10 cellular contexts compared by ENCODE assay signal in genomic region chr11:61974766-61975631, GRCh38.
DNase-seq lines count a peak whose midpoint lies in the region; ATAC-seq and TF ChIP-seq lines count a peak whose summit lies in the region.
"Had no signal": no experiment of that assay in that cellular context is flagged by ENCODE, and none has a peak within 500 bp of the region (broad histone marks: within the 10 kb centered on the region; RNA-seq: fewer than 3 reads in every experiment).

No MANE protein-coding gene starts in this region.

- POLR2A ChIA-PET in RWPE1 (lab: Yijun Ruan, JAX; ENCODE audit: low non-redundant PET), result interaction anchor here (0.7 kb wide), 1 partner anchor 16 kb away, joined by 3 read pairs; no protein-coding TSS in a partner anchor

- peak; percentile 62 for DNase-seq in DMS79 treated with DMSO at 0.1 percent for 48 hours (lab: John Stamatoyannopoulos, UW)
- DNase-seq in RWPE1 (ENCODE audit: low spot score), result no peak
- peak; percentile 47 for DNase-seq in epithelial cell of esophagus (ENCODE audit: low read depth)
- DNase-seq in NCI-H1417 (lab: John Stamatoyannopoulos, UW), result no peak
- no peak for DNase-seq in retina
- DNase-seq in stimulated activated CD4-positive, alpha-beta T cell treated with anti-CD3 and anti-CD28 coated beads, Interleukin-12 subunit alpha, Interleukin-12 subunit beta, amount 100 ng/mL, for 4 hours, result no peak
- DNase-seq: activated CD4-positive, alpha-beta T cell treated with anti-CD3 and anti-CD28 coated beads for 48 hours had no signal

- peak overlapping the region; percentile 78 for H3K27ac ChIP-seq in RWPE1
- no peak overlapping the region for H3K27ac ChIP-seq in rectal smooth muscle tissue (ENCODE audit: low read depth, low read length)
- H3K27ac ChIP-seq: KMS-11 had no signal

- no peaks in the 10 kb centered on the region for H3K36me3 ChIP-seq in rectal smooth muscle tissue (ENCODE audit: control insufficient read depth, insufficient read depth, low read length)

- no peak overlapping the region for H3K9ac ChIP-seq in rectal smooth muscle tissue (ENCODE audit: low read length)
- H3K9ac ChIP-seq: KMS-11 had no signal

- ATAC-seq in GM21367 (IDR thresholded peaks at IDR 0.05; ENCODE audit: unreplicated experiment), result no peak

- H3K4me1 ChIP-seq in rectal smooth muscle tissue (ENCODE audit: control insufficient read depth, insufficient read depth, low read length), result peaks cover 26% of the 10 kb centered on the region

- TF ChIP-seq CTCF in RWPE1 (conservative IDR thresholded peaks at IDR 0.05; ENCODE audit: low read depth), result no peak
- TF ChIP-seq CTCF in epithelial cell of esophagus (IDR thresholded peaks at IDR 0.05; ENCODE audit: insufficient read depth, low read depth, low read length, missing control alignments), result no peak

- CTCF ChIA-PET in RWPE1 (lab: Yijun Ruan, JAX), result interaction anchor here (0.6 to 1.0 kb wide), 2 partner anchors 9 to 362 kb away, joined by 3 read pairs; partner anchors contain the start of gene ASRGL1

- no peaks in the 10 kb centered on the region for H3K27me3 ChIP-seq in rectal smooth muscle tissue (ENCODE audit: control insufficient read depth, insufficient read depth, low read length)

- H3K4me3 ChIP-seq in epithelial cell of esophagus (ENCODE audit: low read length) (no peak overlapping the region), rectal smooth muscle tissue (ENCODE audit: low read length) (peak overlapping the region; percentile 11)

Comparison
In these comparisons a context has a peak if more than half of its experiments do, and no peak if none do; other contexts are left out.
1. DNase-seq: peak in DMS79 treated with DMSO at 0.1 percent for 48 hours (single experiment) and epithelial cell of esophagus (single experiment); none in RWPE1 (single experiment), NCI-H1417 (0 of 3), retina (single experiment) and stimulated activated CD4-positive, alpha-beta T cell treated with anti-CD3 and anti-CD28 coated beads, Interleukin-12 subunit alpha, Interleukin-12 subunit beta, amount 100 ng/mL, for 4 hours (single experiment).